ENCODE assay signal across 19 cellular contexts in the genomic region with DNA sequence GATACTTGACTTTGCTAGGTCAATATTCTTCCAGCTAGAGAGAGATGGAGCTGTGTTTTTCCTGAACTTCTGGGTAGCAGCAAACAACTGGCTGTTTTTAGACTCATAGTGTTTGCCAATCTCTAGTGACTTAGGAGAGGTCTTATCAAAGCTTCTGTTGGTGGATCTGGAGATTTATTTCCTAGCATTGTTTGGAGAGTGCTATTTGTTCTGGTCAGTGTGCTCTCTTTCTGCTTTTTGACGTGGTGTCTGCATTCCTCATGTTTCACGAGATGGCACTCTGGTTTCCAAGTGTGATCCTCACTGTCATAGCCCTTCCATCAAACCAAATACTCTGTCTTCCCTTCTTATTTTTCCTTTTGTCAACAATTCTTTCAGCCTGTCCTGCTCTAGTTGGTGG.
DNase-seq lines count a peak whose midpoint lies in the region; ATAC-seq and TF ChIP-seq lines count a peak whose summit lies in the region.
"Had no signal": no experiment of that assay in that cellular context is flagged by ENCODE, and none has a peak within 500 bp of the region (broad histone marks: within the 10 kb centered on the region; RNA-seq: fewer than 3 reads in every experiment).

No MANE protein-coding gene starts in this region.

- no peaks in the 10 kb centered on the region for H3K79me2 ChIP-seq in trophoblast cell (ENCODE audit: control insufficient read depth, insufficient read depth, low read length, poor library complexity)

- TF ChIP-seq CTCF in endothelial cell (IDR thresholded peaks at IDR 0.05; ENCODE audit: unreplicated experiment), result no peak
- TF ChIP-seq CTCF in body of pancreas (IDR thresholded peaks at IDR 0.05), result no peak

- H4K12ac ChIP-seq in trophoblast cell (ENCODE audit: low read depth, low read length), result no peak overlapping the region

- peak overlapping the region; percentile 60 for H4K8ac ChIP-seq in trophoblast cell (ENCODE audit: low read depth, low read length)

- no peak overlapping the region for H3K4me3 Mint-ChIP-seq in endothelial cell (ENCODE audit: unreplicated experiment)
- H3K4me3 Mint-ChIP-seq: CD8-positive, alpha-beta memory T cell; HFFc6 had no signal

- H3K9ac ChIP-seq in trophoblast cell (ENCODE audit: low read length), result no peak overlapping the region
- H3K9ac ChIP-seq: BLaER1 treated with 17β-estradiol and CSF1 and Interleukin-3, amounts not matched to agents 10 nM and 100 nM had no signal

- peak overlapping the region; percentile 47 for H4K91ac ChIP-seq in trophoblast cell (ENCODE audit: low read depth, low read length)

- intact Hi-C loops in Right ventricle myocardium superior (cut with DNase I) (no loop called here), cardiac septum (cut with DNase I) (no loop called here), body of pancreas (cut with DNase I) (no loop called here)

- H3K18ac ChIP-seq in trophoblast cell (ENCODE audit: low read length), result no peak overlapping the region

- no peak overlapping the region for H2AFZ ChIP-seq in trophoblast cell (ENCODE audit: insufficient read depth, low read length, poor library complexity)

- no peak for TF ChIP-seq POLR2A in body of pancreas (IDR thresholded peaks at IDR 0.05)

- H3K4ac ChIP-seq in trophoblast cell (ENCODE audit: low read depth, low read length), result no peak overlapping the region

- H3K27ac ChIP-seq in trophoblast cell (ENCODE audit: low read depth, low read length), result no peak overlapping the region
- H3K27ac ChIP-seq in body of pancreas, result no peak overlapping the region
- no peak overlapping the region for H3K27ac ChIP-seq in substantia nigra (ENCODE audit: low read depth, low read length, poor library complexity, severe bottlenecking)
- H3K27ac ChIP-seq: BLaER1 treated with 17β-estradiol and CSF1 and Interleukin-3, amounts not matched to agents 10 nM and 100 nM had no signal

- peak overlapping the region; percentile 91 for H2BK12ac ChIP-seq in trophoblast cell (ENCODE audit: low read length)

- no peak overlapping the region for H2AK5ac ChIP-seq in trophoblast cell (ENCODE audit: low read length)

- no peaks in the 10 kb centered on the region for H3K9me3 ChIP-seq in HAP-1
- H3K9me3 ChIP-seq in trophoblast cell (ENCODE audit: insufficient read depth, low read depth, low read length), result peaks cover 1% of the 10 kb centered on the region
- no peaks in the 10 kb centered on the region for H3K9me3 ChIP-seq in body of pancreas
- H3K9me3 ChIP-seq: BLaER1 treated with 17β-estradiol and CSF1 and Interleukin-3, amounts not matched to agents 10 nM and 100 nM had no signal

- no peak for DNase-seq in Right ventricle myocardium superior
- DNase-seq in cardiac septum (ENCODE audit: low spot score), result no peak
- DNase-seq in HAP-1 (ENCODE audit: low spot score in 2 of 2), result no peak
- DNase-seq in endothelial cell (ENCODE audit: low spot score), result no peak
- DNase-seq in trophoblast cell, result no peak
- DNase-seq in body of pancreas, result no peak
- no peak for DNase-seq in substantia nigra (lab: John Stamatoyannopoulos, UW)
- DNase-seq: 8988T; CD8-positive, alpha-beta memory T cell; COR-L47; DMS 273 treated with DMSO at 0.1 percent for 48 hours; DMS53; DND-41; EL; HFFc6 had no signal

- H3K9me3 Mint-ChIP-seq in endothelial cell (ENCODE audit: unreplicated experiment), result no peaks in the 10 kb centered on the region
- H3K9me3 Mint-ChIP-seq: CD8-positive, alpha-beta memory T cell; HFFc6 had no signal

- H3K23ac ChIP-seq in trophoblast cell (ENCODE audit: low read length), result no peak overlapping the region

- H3K4me1 Mint-ChIP-seq in endothelial cell (ENCODE audit: unreplicated experiment), result peaks cover 10% of the 10 kb centered on the region
- H3K4me1 Mint-ChIP-seq: CD8-positive, alpha-beta memory T cell had no signal

- H3K4me3 ChIP-seq in HAP-1 (peak overlapping the region; percentile 46; the same call in 1 of the 2 replicates), trophoblast cell (ENCODE audit: low read depth, low read length) (no peak overlapping the region), body of pancreas (no peak overlapping the region)
- H3K4me3 ChIP-seq: BLaER1 treated with 17β-estradiol and CSF1 and Interleukin-3, amounts not matched to agents 10 nM and 100 nM; GM12878 had no signal

- peaks cover 62% of the 10 kb centered on the region for H3K4me1 ChIP-seq in HAP-1
- peaks cover 7 to 8% of the 10 kb centered on the region in 2 experiments for H3K4me1 ChIP-seq in trophoblast cell (ENCODE audit: control insufficient read depth in 1 of 2, insufficient read depth in 2 of 2, low read length in 2 of 2)
- H3K4me1 ChIP-seq in body of pancreas, result no peaks in the 10 kb centered on the region

- ATAC-seq in Right ventricle myocardium superior (ENCODE audit: poor library complexity) (peak; percentile 31), body of pancreas (no peak), HG03135 (IDR thresholded peaks at IDR 0.05; ENCODE audit: unreplicated experiment) (no peak)
- ATAC-seq: GM12878, HCT116 had no signal

- H2BK5ac ChIP-seq in trophoblast cell (ENCODE audit: low read depth, low read length, poor library complexity), result peak overlapping the region; percentile 21

- H3K36me3 ChIP-seq in HAP-1 (replicated peaks) (peaks cover 33% of the 10 kb centered on the region), trophoblast cell (ENCODE audit: control insufficient read depth in 1 of 2, insufficient read depth in 2 of 2, low read length in 2 of 2) (no peaks in the 10 kb centered on the region), body of pancreas (replicated peaks in 1 of 2; ENCODE audit: insufficient read depth in 1 of 2, low read depth in 2 of 2) (no peaks in the 10 kb centered on the region)
- H3K36me3 ChIP-seq: BLaER1 treated with 17β-estradiol and CSF1 and Interleukin-3, amounts not matched to agents 10 nM and 100 nM had no signal

- peak overlapping the region; percentile 10 for H2BK120ac ChIP-seq in trophoblast cell (ENCODE audit: insufficient read depth, low read length, poor library complexity)

- no CpG with 5 or more reads among the region's 2 CpGs for WGBS in trophoblast cell (ENCODE audit: extremely low coverage, insufficient coverage, insufficient read length)
- 82 to 85% methylated on average over 2 of the region's 2 CpGs for WGBS in body of pancreas, 2 donors

- H3K4me2 ChIP-seq in trophoblast cell (ENCODE audit: low read length), result no peak overlapping the region
- H3K4me2 ChIP-seq: BLaER1 treated with 17β-estradiol and CSF1 and Interleukin-3, amounts not matched to agents 10 nM and 100 nM had no signal

- peaks cover 9% of the 10 kb centered on the region for H3K79me1 ChIP-seq in trophoblast cell (ENCODE audit: low read length)

- H3K27me3 ChIP-seq in HAP-1 (ENCODE audit: low read depth), result no peaks in the 10 kb centered on the region
- H3K27me3 ChIP-seq in trophoblast cell (ENCODE audit: insufficient read depth, low read length), result no peaks in the 10 kb centered on the region
- no peaks in the 10 kb centered on the region for H3K27me3 ChIP-seq in body of pancreas
- H3K27me3 ChIP-seq: BLaER1 treated with 17β-estradiol and CSF1 and Interleukin-3, amounts not matched to agents 10 nM and 100 nM had no signal

- in situ Hi-C loops in HAP-1 (cut with MboI; ENCODE audit: low sequenced_read_pairs), result no loop called here

- peaks cover 4% of the 10 kb centered on the region for H3K27me3 Mint-ChIP-seq in endothelial cell (ENCODE audit: unreplicated experiment)

- H3K14ac ChIP-seq in trophoblast cell (ENCODE audit: low read length), result no peak overlapping the region

- peak overlapping the region; percentile 1 for H3K27ac Mint-ChIP-seq in endothelial cell (ENCODE audit: unreplicated experiment)
- H3K27ac Mint-ChIP-seq: CD8-positive, alpha-beta memory T cell; HFFc6 had no signal

- no peaks in the 10 kb centered on the region for H3K36me3 Mint-ChIP-seq in endothelial cell (ENCODE audit: low read depth, unreplicated experiment)
